In the genomic region with DNA sequence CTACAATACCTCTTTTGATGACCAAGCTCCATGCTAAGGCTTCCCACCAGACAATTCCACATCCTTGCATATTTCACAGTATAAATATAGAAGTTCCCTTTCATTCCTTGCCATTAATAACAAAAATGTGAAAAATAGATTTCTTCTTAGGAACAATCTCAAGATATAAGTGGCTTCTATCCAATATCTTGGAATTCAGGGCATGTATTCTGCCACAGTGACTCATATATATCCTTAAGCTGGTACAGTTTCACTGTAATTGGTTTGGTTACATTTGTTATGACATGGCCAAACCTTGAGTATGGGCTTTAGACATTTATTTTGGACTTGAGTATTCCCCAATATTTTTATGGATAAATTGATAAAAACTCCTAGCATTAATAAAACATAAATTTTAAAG, we compare ENCODE assay signal across 15 cellular contexts.
"Had no signal": no experiment of that assay in that cellular context is flagged by ENCODE, and none has a peak within 500 bp of the region (broad histone marks: within the 10 kb centered on the region; RNA-seq: fewer than 3 reads in every experiment).

No MANE protein-coding gene starts in this region.

- H3K4me3 ChIP-seq: ascending aorta, hepatocyte, ovary, spleen, upper lobe of right lung had no signal

- DNase-seq: activated CD4-positive, alpha-beta T cell treated with anti-CD3 and anti-CD28 coated beads, Interleukin-2, amount 10 ng/mL, durations not matched to agents 24 days and 14 days; activated CD8-positive, alpha-beta T cell treated with anti-CD3 and anti-CD28 coated beads for 36 hours; activated naive CD4-positive, alpha-beta T cell treated with Interleukin-2 at 50 U/mL for 16 hours; activated naive CD8-positive, alpha-beta T cell treated with anti-CD3 and anti-CD28 coated beads, Interleukin-2, amount 10 ng/mL, durations not matched to agents 7 days and 5 days; activated T-cell treated with anti-CD3 and anti-CD28 coated beads, Interleukin-2, amount 50 U/mL, for 1 hour; caudate nucleus; left cardiac atrium; mesendoderm; naive thymus-derived CD8-positive, alpha-beta T cell; ovary; spleen; stimulated activated naive B cell treated with anti-CD40 and anti-IgM and Interleukin-4, amounts not matched to agents 10 μg/mL and 1 μg/mL and 100 μg/mL, for 72 hours; upper lobe of right lung had no signal
